ENCODE assay signal across 9 cellular contexts in genomic region chr12:128637616-128638606, GRCh38.
A peak's percentile ranks its signal among the peaks of the same experiment; 100 is the strongest.
DNase-seq lines count a peak whose midpoint lies in the region; ATAC-seq, FAIRE-seq and TF ChIP-seq lines count a peak whose summit lies in the region.
"Had no signal": no experiment of that assay in that cellular context is flagged by ENCODE, and none has a peak within 500 bp of the region (broad histone marks: within the 10 kb centered on the region; RNA-seq: fewer than 3 reads in every experiment).

No MANE protein-coding gene starts in this region.

- H3K27me3 ChIP-seq in left lung = no peaks in the 10 kb centered on the region

- no peak overlapping the region for H3K27ac ChIP-seq in left lung

- peak; percentile 95 for ATAC-seq in GM19043 (IDR thresholded peaks at IDR 0.05; ENCODE audit: low read depth, unreplicated experiment)
- peak; percentile 98 for ATAC-seq in HG02610 (IDR thresholded peaks at IDR 0.05; ENCODE audit: unreplicated experiment)
- peak; percentile 88 for ATAC-seq in HG03460 (IDR thresholded peaks at IDR 0.05; ENCODE audit: unreplicated experiment)
- no peak for ATAC-seq in left lung

- H3K4me1 Mint-ChIP-seq in mesothelial cell of epicardium = no peaks in the 10 kb centered on the region

- TF ChIP-seq POLR2A in GM12891 (IDR thresholded peaks at IDR 0.05; ENCODE audit: low read depth, low read length) = no peak

- no peaks in the 10 kb centered on the region for H3K36me3 ChIP-seq in left lung

- no peak for FAIRE-seq in GM12891 (lab: Jason Lieb, UNC)

- H3K9me3 ChIP-seq in left lung = peaks cover 0 to 2% of the 10 kb centered on the region in 2 donors

- TF ChIP-seq CTCF in mesothelial cell of epicardium (IDR thresholded peaks at IDR 0.05; ENCODE audit: unreplicated experiment) = no peak
- no peak for TF ChIP-seq CTCF in left lung (IDR thresholded peaks at IDR 0.05)

- peaks cover 3% of the 10 kb centered on the region for H3K36me3 Mint-ChIP-seq in mesothelial cell of epicardium

- no peaks in the 10 kb centered on the region for H3K27me3 Mint-ChIP-seq in mesothelial cell of epicardium (ENCODE audit: low read depth)

- H3K9me3 Mint-ChIP-seq in mesothelial cell of epicardium = peaks cover 4% of the 10 kb centered on the region

- H3K27ac Mint-ChIP-seq in mesothelial cell of epicardium = no peak overlapping the region

- H3K4me1 ChIP-seq in left lung = no peaks in the 10 kb centered on the region

- no peak overlapping the region for H3K4me3 ChIP-seq in left lung

- DNase-seq in mucosa of gallbladder (ENCODE audit: low spot score) (peak; percentile 38), epidermal melanocyte (ENCODE audit: insufficient read length, low spot score) (no peak), mesothelial cell of epicardium (ENCODE audit: low spot score in 2 of 2, unreplicated experiment in 2 of 2) (no peak), GM12891 (ENCODE audit: insufficient read length, low spot score) (no peak), left lung (no peak)
- DNase-seq: NCI-H2081 had no signal

- intact Hi-C loops in left lung (cut with DNase I) = no loop called here

- no peak overlapping the region for H3K4me3 Mint-ChIP-seq in mesothelial cell of epicardium

TF ChIP-seq in GM12891, 5 proteins besides CTCF, POLR2A, EP300 and RAD21:
- TF ChIP-seq PAX5 (IDR thresholded peaks at IDR 0.05; ENCODE audit: insufficient read depth, low read length, severe bottlenecking) (no peak), POLR2AphosphoS5 (IDR thresholded peaks at IDR 0.05; ENCODE audit: low read depth, low read length) (no peak), TAF1 (IDR thresholded peaks at IDR 0.05; ENCODE audit: low read depth, low read length) (no peak), SPI1 (IDR thresholded peaks at IDR 0.05; ENCODE audit: low read depth, low read length) (no peak), POU2F2 (IDR thresholded peaks at IDR 0.05; ENCODE audit: low read depth, low read length) (no peak)
